In the genomic region with DNA sequence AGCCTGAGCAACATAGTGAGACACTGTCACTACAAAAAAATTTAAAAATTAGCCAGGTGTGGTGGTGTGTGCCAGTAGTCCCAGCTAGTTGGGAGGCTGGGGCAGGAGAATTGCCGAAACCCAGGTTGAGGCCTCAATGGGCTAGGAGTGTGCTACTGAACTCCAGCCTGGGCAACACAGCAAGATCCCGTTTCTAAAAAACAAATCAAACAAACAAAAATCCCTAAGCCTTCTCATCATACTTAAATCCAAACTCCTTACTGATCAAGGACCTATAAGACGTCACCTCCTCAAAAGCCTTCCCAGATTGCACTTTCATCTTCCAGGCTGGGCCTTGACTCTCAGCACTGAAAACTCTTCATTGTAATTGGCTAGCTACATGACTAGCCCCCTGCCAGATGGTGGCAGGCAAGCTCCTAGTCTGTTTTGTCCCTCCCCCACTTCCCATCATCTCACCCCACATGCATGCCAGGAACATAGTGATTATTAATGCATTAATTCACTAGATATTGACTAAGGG, we compare ENCODE assay signal across 1 cellular context.
TF ChIP-seq lines count a peak whose summit lies in the region.

No MANE protein-coding gene starts in this region.

TF ChIP-seq in endothelial cell of umbilical vein, 7 proteins besides CTCF, POLR2A, EP300 and RAD21:
- no peak for TF ChIP-seq FOS (IDR thresholded peaks at IDR 0.05; ENCODE audit: borderline replicate concordance, insufficient read depth, low read length)
- TF ChIP-seq, protein P1, sequence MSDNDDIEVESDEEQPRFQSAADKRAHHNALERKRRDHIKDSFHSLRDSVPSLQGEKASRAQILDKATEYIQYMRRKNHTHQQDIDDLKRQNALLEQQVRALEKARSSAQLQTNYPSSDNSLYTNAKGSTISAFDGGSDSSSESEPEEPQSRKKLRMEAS (IDR thresholded peaks at IDR 0.05; ENCODE audit: insufficient read depth, insufficient read length) = no peak
- TF ChIP-seq POLR2AphosphoS5 (IDR thresholded peaks at IDR 0.05; ENCODE audit: insufficient read depth, low read depth, low read length) = no peak
TF ChIP-seq in endothelial cell of umbilical vein: peak in this region for 0.
